ENCODE assay signal across 19 cellular contexts in genomic region chr5:186091-187041, GRCh38. TPM values are rescaled to one million over a fixed set of nuclear protein-coding genes. Genes with fewer than 3 reads are reported as not detected.
"Had no signal": no experiment of that assay in that cellular context is flagged by ENCODE, and none has a peak within 500 bp of the region (broad histone marks: within the 10 kb centered on the region; RNA-seq: fewer than 3 reads in every experiment).

No MANE protein-coding gene starts in this region.

- H3K4me3 ChIP-seq: cardiac muscle cell, pancreas had no signal

- H3K27ac ChIP-seq: cardiac muscle cell, foreskin keratinocyte, pancreas, WERI-Rb-1 had no signal

- FAIRE-seq: pancreas had no signal

- ATAC-seq: foreskin keratinocyte; left lobe of liver; pancreas; stimulated activated naive B cell treated with anti-CD40 and anti-IgM and Interleukin-4, amounts not matched to agents 10 μg/mL and 1 μg/mL and 100 μg/mL, for 72 hours had no signal

- DNase-seq: activated CD4-positive, alpha-beta T cell treated with anti-CD3 and anti-CD28 coated beads, Interleukin-2, amount 50 U/mL, for 4 hours; amygdala; endodermal cell; foreskin keratinocyte; glutamatergic neuron; hypothalamus; islet precursor cell; naive B cell; stimulated activated naive B cell treated with anti-CD40 and anti-IgM and Interleukin-4, amounts not matched to agents 10 μg/mL and 1 μg/mL and 100 μg/mL, for 72 hours; WERI-Rb-1 had no signal

- H3K4me1 ChIP-seq: foreskin keratinocyte had no signal

- H3K27me3 ChIP-seq: cardiac muscle cell, pancreas had no signal

- H3K36me3 ChIP-seq: cardiac muscle cell, pancreas, WERI-Rb-1 had no signal

- H3K9me3 ChIP-seq: pancreas had no signal

RNA-seq across cellular contexts. Expression of gene LRRC14B, which starts 4.9 kb away (rescaled TPM):
- total RNA-seq: activated CD8-positive, alpha-beta memory T cell treated with anti-CD3 and anti-CD28 coated beads for 36 hours; endodermal cell; epithelial cell of proximal tubule; fibroblast of lung; foreskin keratinocyte; left lobe of liver; mononuclear cell; pancreas; T-helper 2 cell treated with Interferon-gamma antibody and Interleukin-4, amounts not matched to agents 100 ng/mL and 5 ng/mL, for 36 hours; ureter had no signal
- polyA plus RNA-seq: fibroblast of lung, foreskin keratinocyte, pancreas had no signal
